Comparison of ENCODE assay signal across 18 cellular contexts in the genomic region with DNA sequence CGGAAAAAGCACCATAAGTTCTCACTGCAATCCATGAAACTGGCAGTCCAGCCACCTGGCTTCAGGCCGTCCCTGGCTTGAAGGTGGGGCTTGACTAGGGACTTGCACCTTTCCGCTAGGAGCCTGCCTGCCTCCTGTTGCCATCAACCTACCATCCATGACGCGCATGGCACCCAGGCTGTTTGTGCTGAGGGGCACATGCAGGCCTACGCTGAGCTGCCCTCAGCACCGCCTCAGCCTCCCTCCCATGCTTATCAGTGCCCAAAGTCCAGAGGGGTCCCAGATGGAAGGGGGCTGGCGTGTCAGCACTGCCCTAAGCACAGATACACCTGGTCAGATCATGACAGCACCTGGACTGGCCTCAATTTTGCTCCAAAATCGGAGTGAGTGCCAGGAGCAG.
"Had no signal": no experiment of that assay in that cellular context is flagged by ENCODE, and none has a peak within 500 bp of the region (broad histone marks: within the 10 kb centered on the region; RNA-seq: fewer than 3 reads in every experiment).

No MANE protein-coding gene starts in this region.

- DNase-seq: activated CD4-positive, alpha-beta memory T cell treated with anti-CD3 and anti-CD28 coated beads for 36 hours; activated CD4-positive, alpha-beta T cell treated with anti-CD3 and anti-CD28 coated beads, Interleukin-2, amount 10 ng/mL, durations not matched to agents 7 days and 5 days; activated CD4-positive, CD25-positive, alpha-beta regulatory T cell; activated CD8-positive, alpha-beta memory T cell treated with anti-CD3 and anti-CD28 coated beads for 24 hours; activated effector memory CD4-positive, alpha-beta T cell treated with anti-CD3 and anti-CD28 coated beads, Interleukin-2, amount 50 U/mL, for 16 hours; activated naive CD4-positive, alpha-beta T cell treated with anti-CD3 and anti-CD28 coated beads for 36 hours; activated T-cell treated with anti-CD3 and anti-CD28 coated beads, Interleukin-2, amount 50 U/mL, for 4 hours; cerebellar nuclear complex; Kasumi-1; NCI-H1105 treated with DMSO at 0.1 percent for 48 hours; NCI-H146; NCI-H187 treated with DMSO at 0.1 percent for 48 hours; NCI-H2081 treated with DMSO at 0.1 percent for 48 hours; NCI-H446; SHP77 treated with DMSO at 0.1 percent for 48 hours; T-helper 2 cell; T1000 had no signal

- ATAC-seq: activated T-cell treated with anti-CD3 and anti-CD28 coated beads, Interleukin-2, amount 50 U/mL, for 4 hours had no signal

- H3K27ac ChIP-seq: VCaP had no signal
